Comparison of ENCODE assay signal across 9 cellular contexts in genomic region chr11:94131363-94132115, GRCh38. TPM values are rescaled to one million over a fixed set of nuclear protein-coding genes. Genes with fewer than 3 reads are reported as not detected.
A peak's percentile ranks its signal among the peaks of the same experiment; 100 is the strongest.
DNase-seq lines count a peak whose midpoint lies in the region; ATAC-seq and TF ChIP-seq lines count a peak whose summit lies in the region.
"Had no signal": no experiment of that assay in that cellular context is flagged by ENCODE, and none has a peak within 500 bp of the region (broad histone marks: within the 10 kb centered on the region; RNA-seq: fewer than 3 reads in every experiment).

No MANE protein-coding gene starts in this region.

- H3K4me1 Mint-ChIP-seq in activated T-cell treated with anti-CD3 and anti-CD28 coated beads, Interleukin-2, amount 50 U/mL, for 24 hours (ENCODE audit: low read depth): peaks cover 53% of the 10 kb centered on the region

- H3K27me3 ChIP-seq in brain microvascular endothelial cell (replicated peaks) (no peaks in the 10 kb centered on the region), left lung (no peaks in the 10 kb centered on the region), uterus (no peaks in the 10 kb centered on the region)

- H3K36me3 Mint-ChIP-seq in activated T-cell treated with anti-CD3 and anti-CD28 coated beads, Interleukin-2, amount 50 U/mL, for 24 hours (ENCODE audit: low read depth): peaks cover 13% of the 10 kb centered on the region

- no peak for TF ChIP-seq POLR2A in uterus (IDR thresholded peaks at IDR 0.05)

- peak overlapping the region; percentile 95 for H3K4me3 ChIP-seq in brain microvascular endothelial cell (ENCODE audit: low read depth, low read length)
- peak overlapping the region in 1 of 2 donors; percentile 87 for H3K4me3 ChIP-seq in left lung
- no peak overlapping the region for H3K4me3 ChIP-seq in uterus

- intact Hi-C loops in left lung (cut with DNase I) (no loop called here), uterus (cut with DNase I; ENCODE audit: low total_unique reads) (no loop called here)

- no peak for TF ChIP-seq CTCF in brain microvascular endothelial cell (IDR thresholded peaks at IDR 0.05; ENCODE audit: low read depth, low read length, missing control alignments)
- no peak for TF ChIP-seq CTCF in left lung (IDR thresholded peaks at IDR 0.05)
- TF ChIP-seq CTCF in uterus (IDR thresholded peaks at IDR 0.05): no peak

- H3K36me3 ChIP-seq in brain microvascular endothelial cell (replicated peaks) (no peaks in the 10 kb centered on the region), left lung (no peaks in the 10 kb centered on the region), uterus (no peaks in the 10 kb centered on the region)

- peak overlapping the region; percentile 31 for H3K27ac ChIP-seq in brain microvascular endothelial cell
- peak overlapping the region; percentile 91 to 95 for H3K27ac ChIP-seq in left lung
- peak overlapping the region; percentile 92 to 95 for H3K27ac ChIP-seq in uterus

- no peaks in the 10 kb centered on the region for H3K9me3 Mint-ChIP-seq in activated T-cell treated with anti-CD3 and anti-CD28 coated beads, Interleukin-2, amount 50 U/mL, for 24 hours

- H3K27me3 Mint-ChIP-seq in activated T-cell treated with anti-CD3 and anti-CD28 coated beads, Interleukin-2, amount 50 U/mL, for 24 hours: no peaks in the 10 kb centered on the region

- H3K27ac Mint-ChIP-seq in activated T-cell treated with anti-CD3 and anti-CD28 coated beads, Interleukin-2, amount 50 U/mL, for 24 hours: no peak overlapping the region

- in situ Hi-C loops in brain microvascular endothelial cell (cut with HindIII; ENCODE audit: low pct_ligation_motif_present, low sequenced_read_pairs): no loop called here

- H3K9me3 ChIP-seq in left lung: no peaks in the 10 kb centered on the region
- no peaks in the 10 kb centered on the region for H3K9me3 ChIP-seq in uterus

- no peak overlapping the region for H3K4me3 Mint-ChIP-seq in activated T-cell treated with anti-CD3 and anti-CD28 coated beads, Interleukin-2, amount 50 U/mL, for 24 hours

- DNase-seq in NCI-H2107 treated with DMSO at 0.1 percent for 48 hours (lab: John Stamatoyannopoulos, UW; ENCODE audit: unreplicated experiment): peak; percentile 33
- no peak for DNase-seq in NCI-H2107 (lab: John Stamatoyannopoulos, UW)
- no peak for DNase-seq in brain microvascular endothelial cell
- DNase-seq in left lung: no peak
- DNase-seq in uterus: peak; percentile 56 to 58
- DNase-seq in activated T-cell treated with anti-CD3 and anti-CD28 coated beads, Interleukin-2, amount 50 U/mL, for 24 hours: no peak
- DNase-seq: stimulated activated CD4-positive, alpha-beta T cell treated with anti-CD3 and anti-CD28 coated beads, Interleukin-4, amount 100 ng/mL, for 1 hour had no signal

- peaks cover 24 to 79% of the 10 kb centered on the region in 2 donors for H3K4me1 ChIP-seq in left lung
- H3K4me1 ChIP-seq in uterus: peaks cover 5 to 8% of the 10 kb centered on the region in 2 donors

- ATAC-seq in left lung (no peak), HG02884 (IDR thresholded peaks at IDR 0.05; ENCODE audit: unreplicated experiment) (no peak), GM21619 (IDR thresholded peaks at IDR 0.05; ENCODE audit: unreplicated experiment) (no peak)

RNA-seq across cellular contexts. Expression of gene PANX1, which starts 2.9 kb away (rescaled TPM):
- total RNA-seq in left lung: 10 to 100 TPM; 21.1 to 26.7 TPM
- 10 to 100 TPM in 3 of 4 donors, 1 to 10 TPM in 1; 4.1 to 37.9 (median 15.1) TPM for total RNA-seq in uterus

Comparison
In these comparisons a context has a peak if more than half of its experiments do, and no peak if none do; other contexts are left out.
1. DNase-seq: peak in NCI-H2107 treated with DMSO at 0.1 percent for 48 hours (single experiment) and uterus (2 of 2); none in NCI-H2107 (single experiment), brain microvascular endothelial cell (single experiment), left lung (0 of 2) and activated T-cell treated with anti-CD3 and anti-CD28 coated beads, Interleukin-2, amount 50 U/mL, for 24 hours (single experiment).
2. H3K27ac ChIP-seq: peak in every context shown above with its lines; median percentile 94 in uterus; 93 in left lung; 31 in brain microvascular endothelial cell.